ENCODE assay signal across 8 cellular contexts in genomic region chr6:47478233-47479155, GRCh38. TPM values are rescaled to one million over a fixed set of nuclear protein-coding genes. Genes with fewer than 3 reads are reported as not detected.
A peak's percentile ranks its signal among the peaks of the same experiment; 100 is the strongest.
DNase-seq lines count a peak whose midpoint lies in the region; ATAC-seq and TF ChIP-seq lines count a peak whose summit lies in the region.

No MANE protein-coding gene starts in this region.

- peak overlapping the region; percentile 86 for H3K9ac ChIP-seq in NT2/D1 (ENCODE audit: insufficient read length, low read depth)

- TF ChIP-seq CTCF in breast epithelium (IDR thresholded peaks at IDR 0.05): no peak

- intact Hi-C loops in breast epithelium (cut with DNase I; ENCODE audit: low total_unique reads): no loop called here

- H3K27ac Mint-ChIP-seq in stimulated activated naive CD8-positive, alpha-beta T cell treated with anti-CD3 and anti-CD28 coated beads, Interleukin-15, Interleukin-2, amounts not matched to agents 100 ng/mL and 50 ng/mL, for 24 hours: peak overlapping the region; percentile 97

- peaks cover 42% of the 10 kb centered on the region for H3K4me1 Mint-ChIP-seq in stimulated activated naive CD8-positive, alpha-beta T cell treated with anti-CD3 and anti-CD28 coated beads, Interleukin-15, Interleukin-2, amounts not matched to agents 100 ng/mL and 50 ng/mL, for 24 hours (ENCODE audit: low read depth)

- peak overlapping the region; percentile 99 for H3K4me3 Mint-ChIP-seq in stimulated activated naive CD8-positive, alpha-beta T cell treated with anti-CD3 and anti-CD28 coated beads, Interleukin-15, Interleukin-2, amounts not matched to agents 100 ng/mL and 50 ng/mL, for 24 hours

- H3K9me3 ChIP-seq in NT2/D1 (ENCODE audit: insufficient read depth, low read length): no peaks in the 10 kb centered on the region
- no peaks in the 10 kb centered on the region for H3K9me3 ChIP-seq in breast epithelium

- H3K27me3 ChIP-seq in NT2/D1 (ENCODE audit: insufficient read depth, insufficient read length) (no peaks in the 10 kb centered on the region), breast epithelium (no peaks in the 10 kb centered on the region)

- peak overlapping the region; percentile 97 to 100 for H3K27ac ChIP-seq in breast epithelium

- DNase-seq in stimulated activated CD8-positive, alpha-beta memory T cell treated with anti-CD3 and anti-CD28 coated beads, Interleukin-12 subunit alpha, Interleukin-12 subunit beta, amount 100 ng/mL, for 4 hours (ENCODE audit: low read depth): peak; percentile 56
- DNase-seq in stimulated activated CD8-positive, alpha-beta memory T cell treated with anti-CD3 and anti-CD28 coated beads, Interleukin-4, amount 100 ng/mL, for 48 hours: no peak
- DNase-seq in NT2/D1 (ENCODE audit: low read depth, low spot score) (no peak), breast epithelium (ENCODE audit: low spot score in 2 of 2) (peak in 1 of 2 donors; percentile 29), kidney glomerular epithelial cell (lab: John Stamatoyannopoulos, UW) (peak; percentile 71)

- H3K4me1 ChIP-seq in NT2/D1 (ENCODE audit: insufficient read depth, insufficient read length) (no peaks in the 10 kb centered on the region), breast epithelium (no peaks in the 10 kb centered on the region)

- no peaks in the 10 kb centered on the region for H3K36me3 Mint-ChIP-seq in stimulated activated naive CD8-positive, alpha-beta T cell treated with anti-CD3 and anti-CD28 coated beads, Interleukin-15, Interleukin-2, amounts not matched to agents 100 ng/mL and 50 ng/mL, for 24 hours (ENCODE audit: low read depth)

- peak; percentile 6 for TF ChIP-seq POLR2A in breast epithelium (IDR thresholded peaks at IDR 0.05)

- H3K9me3 Mint-ChIP-seq in stimulated activated naive CD8-positive, alpha-beta T cell treated with anti-CD3 and anti-CD28 coated beads, Interleukin-15, Interleukin-2, amounts not matched to agents 100 ng/mL and 50 ng/mL, for 24 hours: no peaks in the 10 kb centered on the region

- H3K4me3 ChIP-seq in NT2/D1 (ENCODE audit: insufficient read length, low read depth) (peak overlapping the region; percentile 79), breast epithelium (peak overlapping the region; percentile 79 to 93 (median 88))

- H3K36me3 ChIP-seq in NT2/D1 (ENCODE audit: insufficient read depth, insufficient read length, low read length) (no peaks in the 10 kb centered on the region), breast epithelium (no peaks in the 10 kb centered on the region)

- ATAC-seq in HG02840 (IDR thresholded peaks at IDR 0.05; ENCODE audit: low FRiP score, unreplicated experiment): peak; percentile 33
- no peak for ATAC-seq in HG02884 (IDR thresholded peaks at IDR 0.05; ENCODE audit: unreplicated experiment)

- no peaks in the 10 kb centered on the region for H3K27me3 Mint-ChIP-seq in stimulated activated naive CD8-positive, alpha-beta T cell treated with anti-CD3 and anti-CD28 coated beads, Interleukin-15, Interleukin-2, amounts not matched to agents 100 ng/mL and 50 ng/mL, for 24 hours

RNA-seq across cellular contexts. Expression of gene CD2AP, which starts 0.9 kb away (rescaled TPM):
- 10 to 100 TPM; 21.3 to 60.7 (median 34.4) TPM for total RNA-seq in breast epithelium

Comparison
In these comparisons a context has a peak if more than half of its experiments do, and no peak if none do; other contexts are left out.
1. DNase-seq: peak in stimulated activated CD8-positive, alpha-beta memory T cell treated with anti-CD3 and anti-CD28 coated beads, Interleukin-12 subunit alpha, Interleukin-12 subunit beta, amount 100 ng/mL, for 4 hours (single experiment) and kidney glomerular epithelial cell (single experiment); none in stimulated activated CD8-positive, alpha-beta memory T cell treated with anti-CD3 and anti-CD28 coated beads, Interleukin-4, amount 100 ng/mL, for 48 hours (single experiment) and NT2/D1 (single experiment).